8 cellular contexts compared by ENCODE assay signal in the genomic region with DNA sequence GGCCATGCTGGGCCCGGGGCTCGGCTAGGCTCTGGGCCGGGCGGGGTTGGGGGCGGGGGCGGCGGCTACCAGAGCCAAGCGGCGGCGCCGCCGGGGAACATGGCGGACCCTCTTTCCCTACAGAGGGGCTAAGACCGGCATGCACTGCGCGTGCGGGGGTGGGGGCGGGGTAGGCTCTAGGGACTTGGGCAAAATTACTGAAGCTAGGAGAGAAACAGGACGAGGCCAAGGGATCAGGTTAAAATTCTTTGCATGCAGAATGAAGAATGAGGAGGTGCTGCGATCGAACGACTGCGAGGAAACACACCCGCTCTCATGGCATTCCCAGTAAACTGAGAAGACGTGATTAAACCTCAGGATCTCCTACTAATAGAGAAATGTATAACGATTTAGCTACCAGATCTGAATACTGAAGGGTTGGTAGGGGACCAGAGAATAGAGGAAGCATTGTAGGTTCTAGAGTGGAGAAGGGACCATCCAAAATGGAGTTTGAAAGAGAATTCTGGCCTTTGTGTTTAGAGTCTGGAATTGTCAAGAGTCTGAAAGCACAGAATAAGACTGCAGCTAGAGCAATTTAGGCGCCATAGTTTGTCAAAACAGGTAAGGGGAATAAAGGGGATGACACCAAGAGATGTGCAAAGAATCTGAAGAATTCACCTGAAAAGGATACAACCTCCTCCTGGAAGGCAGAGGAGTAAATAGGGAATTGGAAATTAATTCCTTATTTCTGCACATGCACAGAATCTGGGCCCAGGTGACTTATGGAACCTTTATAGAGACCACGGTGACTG. TPM values are rescaled to one million over a fixed set of nuclear protein-coding genes. Genes with fewer than 3 reads are reported as not detected.
DNase-seq lines count a peak whose midpoint lies in the region; ATAC-seq and TF ChIP-seq lines count a peak whose summit lies in the region.

A gene (minus strand): TSS at position 141 of the 791 bp plus-strand sequence. CDS start 135 bp downstream, at position 6.

- H3K27ac ChIP-seq in adipose tissue (ENCODE audit: low read depth, low read length) (peak within 1 kb of the TSS; percentile 66), heart right ventricle (peak within 1 kb of the TSS; percentile 90 to 99 (median 98))

- DNase-seq in GM10248 (ENCODE audit: extremely low spot score) (peak; percentile 91), NCI-H1417 treated with DMSO at 0.1 percent for 48 hours (lab: John Stamatoyannopoulos, UW) (peak; percentile 49), SW 1271 (lab: John Stamatoyannopoulos, UW) (peak; percentile 77 to 91), heart right ventricle (peak; percentile 91 to 95), posterior cingulate gyrus (peak; percentile 74 to 95 (median 79)), type B pancreatic cell (ENCODE audit: extremely low spot score, unreplicated experiment) (peak; percentile 84)

- no peaks in the 10 kb centered on the region for H3K27me3 Mint-ChIP-seq in type B pancreatic cell

- H3K36me3 Mint-ChIP-seq in type B pancreatic cell = peaks cover 22% of the 10 kb centered on the region

- CTCF ChIA-PET in GM10248 (lab: Yijun Ruan, JAX) = interaction anchor here (1.1 to 2.0 kb wide), 4 partner anchors 13 to 353 kb away, joined by 3 to 9 read pairs (median 4); no protein-coding TSS in a partner anchor

- peak within 1 kb of the TSS; percentile 95 for H3K4me3 Mint-ChIP-seq in type B pancreatic cell

- H3K4me1 ChIP-seq in heart right ventricle = peaks cover 7 to 48% (median 41%) of the 10 kb centered on the region in 9 donors

- ATAC-seq in HG02763 (IDR thresholded peaks at IDR 0.05; ENCODE audit: unreplicated experiment) = peak; percentile 69
- peak; percentile 88 to 96 (median 92) for ATAC-seq in heart right ventricle

- H3K36me3 ChIP-seq in heart right ventricle = peaks cover 0 to 34% (median 16%) of the 10 kb centered on the region in 9 donors

- no peak for TF ChIP-seq CTCF in GM10248 (IDR thresholded peaks at IDR 0.05; ENCODE audit: control extremely low read depth, extremely low read depth, low read depth, missing control alignments)
- no peak for TF ChIP-seq CTCF in heart right ventricle (IDR thresholded peaks at IDR 0.05)
- TF ChIP-seq CTCF in type B pancreatic cell (conservative IDR thresholded peaks at IDR 0.05) = no peak

- WGBS in adipose tissue, 3 donors = 5 to 7% (median 7%) methylated on average over 18 to 28 of the region's 28 CpGs
- WGBS in heart right ventricle, 2 donors = 6% methylated on average over 28 of the region's 28 CpGs

- H3K9me3 Mint-ChIP-seq in type B pancreatic cell = no peaks in the 10 kb centered on the region

- peaks cover 28% of the 10 kb centered on the region for H3K4me1 Mint-ChIP-seq in type B pancreatic cell (ENCODE audit: unreplicated experiment)

- H3K9me3 ChIP-seq in heart right ventricle = no peaks in the 10 kb centered on the region

- intact Hi-C loops in heart right ventricle (cut with DNase I) (loop anchor here in 2 of 10 donors (1.0 to 10.0 kb wide), 3 partner anchors 83 to 244 kb away; a partner anchor contains a TSS), posterior cingulate gyrus (cut with DNase I) (loop anchor here (5.0 to 10.0 kb wide), 2 partner anchors 84 to 241 kb away; a partner anchor contains a TSS)

- no peaks in the 10 kb centered on the region for H3K27me3 ChIP-seq in heart right ventricle

- POLR2A ChIA-PET in GM10248 (lab: Yijun Ruan, JAX) = interaction anchor here (0.5 to 1.8 kb wide), 2 partner anchors 378 to 399 kb away, joined by 3 to 4 read pairs; no protein-coding TSS in a partner anchor

- H3K4me3 ChIP-seq in heart right ventricle = peak within 1 kb of the TSS; percentile 66 to 98 (median 83)

- H3K27ac Mint-ChIP-seq in type B pancreatic cell = peak within 1 kb of the TSS; percentile 94

RNA-seq across cellular contexts. Expression of the gene that starts here (rescaled TPM):
- polyA plus RNA-seq in adipose tissue (10 to 100 TPM; 14.6 to 44.3 (median 25.8) TPM), heart right ventricle (10 to 100 TPM; 34.4 to 36.6 TPM)
- total RNA-seq in heart right ventricle (10 to 100 TPM; 52.5 to 78.6 (median 64.5) TPM), type B pancreatic cell (ENCODE audit: low replicate concordance) (34.8 and 42.4 TPM in 2 replicates)

Comparison
In these comparisons a context has a peak if more than half of its experiments do, and no peak if none do; other contexts are left out.
1. Peak in every context shown above with its lines: DNase-seq, ATAC-seq, H3K4me3 ChIP-seq and H3K27ac ChIP-seq.